8 cellular contexts compared by ENCODE assay signal in the genomic region with DNA sequence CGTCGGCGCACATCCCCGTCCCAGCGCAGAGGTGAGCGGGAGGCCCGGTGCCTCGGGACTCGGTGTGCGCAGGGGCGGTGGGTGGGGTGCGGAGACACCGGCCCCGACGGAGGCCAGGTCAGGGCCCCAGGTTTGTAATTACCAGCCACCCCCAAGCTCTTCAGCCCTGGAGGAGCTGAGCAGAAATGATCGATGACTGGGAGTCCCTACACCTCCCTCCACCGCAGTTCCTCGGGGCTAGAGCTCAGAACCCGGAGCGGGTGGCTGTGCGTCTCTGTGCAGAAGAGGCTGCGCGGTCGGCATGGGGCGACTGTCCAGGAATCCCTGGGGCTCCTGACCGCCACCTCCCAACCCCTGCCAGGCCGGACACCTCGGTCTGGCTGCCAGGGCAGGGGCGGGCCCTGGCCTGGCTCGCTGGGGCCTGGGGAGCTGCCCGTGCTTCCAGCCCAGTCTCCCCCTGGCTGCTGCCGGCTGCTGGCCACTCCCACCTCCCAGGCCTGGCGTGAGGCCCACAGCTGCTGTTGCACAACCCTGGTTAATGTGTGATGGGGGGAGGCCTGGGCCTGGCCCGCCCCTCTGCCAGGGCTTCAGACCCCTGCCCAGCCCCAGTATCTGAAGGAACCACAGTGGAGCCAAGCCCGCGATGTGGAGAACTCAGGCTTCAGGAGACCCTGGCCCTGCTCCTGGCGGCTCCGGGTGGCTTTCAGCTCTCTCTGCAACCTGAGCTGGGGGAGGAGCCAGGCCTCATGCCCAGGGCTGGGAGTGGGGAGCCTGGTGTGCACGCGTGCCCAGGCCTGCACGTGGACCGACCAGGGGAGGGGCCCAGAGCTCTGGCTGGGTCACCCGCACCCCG. TPM values are rescaled to one million over a fixed set of nuclear protein-coding genes. Genes with fewer than 3 reads are reported as not detected.
A peak's percentile ranks its signal among the peaks of the same experiment; 100 is the strongest.
DNase-seq lines count a peak whose midpoint lies in the region; ATAC-seq and TF ChIP-seq lines count a peak whose summit lies in the region.

No MANE protein-coding gene starts in this region.

- peak overlapping the region; percentile 53 for H3K4me2 ChIP-seq in OCI-LY1 (ENCODE audit: low read length)

- H3K9me3 ChIP-seq in OCI-LY1 (ENCODE audit: low read length) (no peaks in the 10 kb centered on the region), neutrophil (no peaks in the 10 kb centered on the region)

- H3K4me1 ChIP-seq in OCI-LY1 (ENCODE audit: insufficient read depth, low read length, severe bottlenecking) (peaks cover 38% of the 10 kb centered on the region), neutrophil (ENCODE audit: control insufficient read depth in 1 of 2, insufficient read depth in 1 of 2, low read depth in 1 of 2, low read length in 1 of 2) (peaks cover 26 to 37% of the 10 kb centered on the region in 2 experiments)

- H2AFZ ChIP-seq in OCI-LY1 (ENCODE audit: low read length), result no peak overlapping the region

- ATAC-seq in Right ventricle myocardium inferior (peak; percentile 79), GM19395 (IDR thresholded peaks at IDR 0.05; ENCODE audit: unreplicated experiment) (no peak), GM21526 (IDR thresholded peaks at IDR 0.05; ENCODE audit: low FRiP score, unreplicated experiment) (no peak)

- TF ChIP-seq CTCF in OCI-LY1 (IDR thresholded peaks at IDR 0.05; ENCODE audit: low read length) (no peak), neutrophil (IDR thresholded peaks at IDR 0.05) (no peak)

- H3K9ac ChIP-seq in OCI-LY1 (ENCODE audit: low read length), result peak overlapping the region; percentile 39; the same call in 1 of the 2 replicates

- intact Hi-C loops in Right ventricle myocardium inferior (cut with DNase I), result loop anchor here (2.0 to 5.0 kb wide), 2 partner anchors 47 to 124 kb away; a partner anchor contains a TSS

- H3F3A ChIP-seq in OCI-LY1 (ENCODE audit: insufficient read depth, low read length), result no peaks in the 10 kb centered on the region; the same call in 1 of the 2 replicates

- peak; percentile 59 for DNase-seq in DMS53 treated with DMSO at 0.1 percent for 48 hours (lab: John Stamatoyannopoulos, UW; ENCODE audit: unreplicated experiment)
- DNase-seq in HT-29 (ENCODE audit: low spot score), result peak; percentile 98
- peak; percentile 89 for DNase-seq in amniotic epithelial cell (ENCODE audit: low read depth)
- DNase-seq in Right ventricle myocardium inferior (ENCODE audit: missing footprints), result peak; percentile 95

- no peaks in the 10 kb centered on the region for H4K20me1 ChIP-seq in OCI-LY1 (ENCODE audit: insufficient read depth, low read length)

- H3K27ac ChIP-seq in OCI-LY1 (ENCODE audit: low read depth, low read length, poor library complexity, severe bottlenecking), result no peak overlapping the region
- peak overlapping the region; percentile 54 for H3K27ac ChIP-seq in neutrophil

- peak overlapping the region; percentile 49 for H3K4me3 ChIP-seq in OCI-LY1 (ENCODE audit: low read depth, low read length, poor library complexity, severe bottlenecking)
- peak overlapping the region; percentile 58 to 64 for H3K4me3 ChIP-seq in neutrophil (ENCODE audit: low read depth in 1 of 2, low read length in 1 of 2)

- H3K27me3 ChIP-seq in OCI-LY1 (ENCODE audit: insufficient read depth, low read length) (no peaks in the 10 kb centered on the region; the same call in 1 of the 2 replicates), neutrophil (peaks cover 36% of the 10 kb centered on the region)

- H3K79me2 ChIP-seq in OCI-LY1 (ENCODE audit: insufficient read depth, low read length), result no peaks in the 10 kb centered on the region

- H3K9me2 ChIP-seq in OCI-LY1 (ENCODE audit: low read depth, low read length), result no peaks in the 10 kb centered on the region

- H3K36me3 ChIP-seq in OCI-LY1 (ENCODE audit: insufficient read depth, low read length) (peaks cover 13% of the 10 kb centered on the region), neutrophil (peaks cover 34% of the 10 kb centered on the region)

RNA-seq across cellular contexts. Expression of a gene that starts 1.2 kb away (rescaled TPM):
- total RNA-seq in HT-29 (2014; rRNA removed; shearing (Covaris generic)), result 200 and 229 TPM in 2 replicates
- total RNA-seq in Right ventricle myocardium inferior, result 97.4 TPM

RNA-seq across cellular contexts. Expression of a gene that starts 4.3 kb away (rescaled TPM):
- total RNA-seq in HT-29 (2014; rRNA removed; shearing (Covaris generic)), result 267 and 295 TPM in 2 replicates
- 1.6 TPM for total RNA-seq in Right ventricle myocardium inferior

RNA-seq across cellular contexts. Expression of a gene that starts 32.9 kb away (rescaled TPM):
- total RNA-seq in HT-29 (2014; rRNA removed; shearing (Covaris generic)), result 52.1 and 68.6 TPM in 2 replicates
- 15.1 TPM for total RNA-seq in Right ventricle myocardium inferior

RNA-seq across cellular contexts. Expression of a gene that starts 33.0 kb away (rescaled TPM):
- total RNA-seq in HT-29 (2014; rRNA removed; shearing (Covaris generic)), result 82.0 and 86.1 TPM in 2 replicates
- total RNA-seq in Right ventricle myocardium inferior, result 34.2 TPM

RNA-seq across cellular contexts. Expression of a gene that starts 44.3 kb away (rescaled TPM):
- total RNA-seq in HT-29 (2014; rRNA removed; shearing (Covaris generic)), result 4.1 and 4.9 TPM in 2 replicates
- total RNA-seq in Right ventricle myocardium inferior, result 1.0 TPM

Comparison
In these comparisons a context has a peak if more than half of its experiments do, and no peak if none do; other contexts are left out.
1. RNA of a gene that starts 4.3 kb away (total RNA-seq): 267 to 295 TPM in HT-29; 1.6 TPM in Right ventricle myocardium inferior (single experiment); every median in the first group is over 100 times any median in the second.
2. Peak in every context shown above with its lines, with median percentiles within 50 percentile points of each other: DNase-seq.